Comparison of ENCODE assay signal across 27 cellular contexts in genomic region chr11:130720232-130720787, GRCh38.
DNase-seq lines count a peak whose midpoint lies in the region; ATAC-seq and TF ChIP-seq lines count a peak whose summit lies in the region.
"Had no signal": no experiment of that assay in that cellular context is flagged by ENCODE, and none has a peak within 500 bp of the region (broad histone marks: within the 10 kb centered on the region; RNA-seq: fewer than 3 reads in every experiment).

No MANE protein-coding gene starts in this region.

- H3K4me1 Mint-ChIP-seq in GM23338 (no peaks in the 10 kb centered on the region), progenitor cell of endocrine pancreas (ENCODE audit: low read depth) (peaks cover 8% of the 10 kb centered on the region)
- H3K4me1 Mint-ChIP-seq: activated B cell treated with CpG ODN at 0.5 μM for 24 hours; activated naive CD4-positive, alpha-beta T cell treated with anti-CD3 and anti-CD28 coated beads, Interleukin-2, amount 50 U/mL, for 24 hours; activated T-helper 17 cell treated with anti-CD3 and anti-CD28 coated beads, Interleukin-2, amount 50 U/mL, for 72 hours; central memory CD8-positive, alpha-beta T cell; natural killer cell had no signal

- H3F3A ChIP-seq in GM23338 (replicated peaks; ENCODE audit: low read depth): no peaks in the 10 kb centered on the region

- no peaks in the 10 kb centered on the region for H3K9me2 ChIP-seq in GM23338 (ENCODE audit: insufficient read depth)

- DNase-seq in GM23338 (ENCODE audit: low spot score) (no peak), astrocyte of the hippocampus (ENCODE audit: low read depth, low spot score) (peak; percentile 64), kidney tubule cell (ENCODE audit: low spot score) (peak; percentile 62), progenitor cell of endocrine pancreas (ENCODE audit: low spot score, unreplicated experiment) (no peak), hypothalamus (lab: John Stamatoyannopoulos, UW) (no peak), prostate gland (ENCODE audit: low spot score) (no peak), Ammon's horn (ENCODE audit: low spot score) (no peak)
- DNase-seq: activated B cell treated with CpG ODN at 0.5 μM for 24 hours; activated CD4-positive, alpha-beta T cell treated with anti-CD3 and anti-CD28 coated beads, Interleukin-2, amount 50 U/mL, for 48 hours; activated CD8-positive, alpha-beta memory T cell treated with anti-CD3 and anti-CD28 coated beads, Interleukin-2, amount 50 U/mL, for 4 hours; aorta; HCEC 1CT; left ventricle myocardium inferior; midbrain; natural killer cell; NCI-H1105; NCI-H2081 treated with DMSO at 0.1 percent for 48 hours; PC-3; SHP77; sigmoid colon; stimulated activated CD8-positive, alpha-beta memory T cell treated with anti-CD3 and anti-CD28 coated beads, Interleukin-4, amount 100 ng/mL, for 48 hours had no signal

- no peak overlapping the region for H3K4me3 Mint-ChIP-seq in GM23338
- no peak overlapping the region for H3K4me3 Mint-ChIP-seq in progenitor cell of endocrine pancreas (ENCODE audit: low read depth)
- H3K4me3 Mint-ChIP-seq: activated B cell treated with CpG ODN at 0.5 μM for 24 hours; activated naive CD4-positive, alpha-beta T cell treated with anti-CD3 and anti-CD28 coated beads, Interleukin-2, amount 50 U/mL, for 24 hours; activated T-helper 17 cell treated with anti-CD3 and anti-CD28 coated beads, Interleukin-2, amount 50 U/mL, for 72 hours; central memory CD8-positive, alpha-beta T cell; natural killer cell had no signal

- H3K36me3 Mint-ChIP-seq in GM23338 (ENCODE audit: low read depth): no peaks in the 10 kb centered on the region
- H3K36me3 Mint-ChIP-seq in progenitor cell of endocrine pancreas (ENCODE audit: insufficient read depth): no peaks in the 10 kb centered on the region
- H3K36me3 Mint-ChIP-seq: activated naive CD4-positive, alpha-beta T cell treated with anti-CD3 and anti-CD28 coated beads, Interleukin-2, amount 50 U/mL, for 24 hours; natural killer cell had no signal

- no peak overlapping the region for H3K27ac Mint-ChIP-seq in GM23338
- peak overlapping the region; percentile 97 for H3K27ac Mint-ChIP-seq in progenitor cell of endocrine pancreas
- H3K27ac Mint-ChIP-seq: activated B cell treated with CpG ODN at 0.5 μM for 24 hours; activated naive CD4-positive, alpha-beta T cell treated with anti-CD3 and anti-CD28 coated beads, Interleukin-2, amount 50 U/mL, for 24 hours; activated T-helper 17 cell treated with anti-CD3 and anti-CD28 coated beads, Interleukin-2, amount 50 U/mL, for 72 hours; natural killer cell had no signal

- TF ChIP-seq CTCF in GM23338 (conservative IDR thresholded peaks at IDR 0.05; ENCODE audit: low read depth in 2 of 2) (no peak), progenitor cell of endocrine pancreas (IDR thresholded peaks at IDR 0.05; ENCODE audit: unreplicated experiment) (no peak), prostate gland (IDR thresholded peaks at IDR 0.05) (no peak)

- H3K27me3 ChIP-seq in GM23338 (ENCODE audit: insufficient read depth) (no peaks in the 10 kb centered on the region), prostate gland (replicated peaks; ENCODE audit: insufficient read depth) (no peaks in the 10 kb centered on the region)
- H3K27me3 ChIP-seq: BLaER1, sigmoid colon had no signal

- no peaks in the 10 kb centered on the region for H3K79me2 ChIP-seq in GM23338 (replicated peaks; ENCODE audit: insufficient read depth)
- H3K79me2 ChIP-seq: parathyroid adenoma had no signal

- H3K27ac ChIP-seq in GM23338 (ENCODE audit: low read depth): no peak overlapping the region
- no peak overlapping the region for H3K27ac ChIP-seq in prostate gland
- H3K27ac ChIP-seq: BLaER1, left ventricle myocardium inferior, parathyroid adenoma, sigmoid colon had no signal

- H3K4me3 ChIP-seq in GM23338 (no peak overlapping the region), prostate gland (no peak overlapping the region)
- H3K4me3 ChIP-seq: BLaER1, left ventricle myocardium inferior, sigmoid colon had no signal

- no peak for TF ChIP-seq POLR2A in prostate gland (IDR thresholded peaks at IDR 0.05)

- H3K9me3 Mint-ChIP-seq in GM23338 (no peaks in the 10 kb centered on the region), progenitor cell of endocrine pancreas (ENCODE audit: low read depth) (no peaks in the 10 kb centered on the region)
- H3K9me3 Mint-ChIP-seq: activated B cell treated with CpG ODN at 0.5 μM for 24 hours; activated naive CD4-positive, alpha-beta T cell treated with anti-CD3 and anti-CD28 coated beads, Interleukin-2, amount 50 U/mL, for 24 hours; activated T-helper 17 cell treated with anti-CD3 and anti-CD28 coated beads, Interleukin-2, amount 50 U/mL, for 72 hours; central memory CD8-positive, alpha-beta T cell; natural killer cell had no signal

- no peaks in the 10 kb centered on the region for H3K9me3 ChIP-seq in prostate gland
- H3K9me3 ChIP-seq: BLaER1, left ventricle myocardium inferior, sigmoid colon had no signal

- H3K36me3 ChIP-seq in GM23338 (ENCODE audit: insufficient read depth) (no peaks in the 10 kb centered on the region), prostate gland (no peaks in the 10 kb centered on the region)
- H3K36me3 ChIP-seq: BLaER1, left ventricle myocardium inferior, sigmoid colon had no signal

- H4K20me1 ChIP-seq in GM23338 (replicated peaks; ENCODE audit: insufficient read depth): no peaks in the 10 kb centered on the region
- H4K20me1 ChIP-seq: BLaER1 had no signal

- H3K4me1 ChIP-seq in GM23338 (ENCODE audit: insufficient read depth): no peaks in the 10 kb centered on the region
- no peaks in the 10 kb centered on the region for H3K4me1 ChIP-seq in prostate gland (replicated peaks)
- H3K4me1 ChIP-seq: parathyroid adenoma had no signal

- H3K4me2 ChIP-seq in GM23338: no peak overlapping the region
- H3K4me2 ChIP-seq: BLaER1 had no signal

- 86% methylated on average over 18 of the region's 19 CpGs for WGBS in prostate gland

- intact Hi-C loops in prostate gland (cut with DNase I): no loop called here

- peaks cover 3% of the 10 kb centered on the region for H3K27me3 Mint-ChIP-seq in GM23338 (ENCODE audit: insufficient read depth, low read depth, poor library complexity)
- H3K27me3 Mint-ChIP-seq in progenitor cell of endocrine pancreas: peaks cover 23% of the 10 kb centered on the region

- 0 out of 2 replicates have a peak overlapping the region, but pooled peaks have one; percentile 76 for H2AFZ ChIP-seq in GM23338
- H2AFZ ChIP-seq: parathyroid adenoma had no signal

- ATAC-seq in GM23338 (no peak), HG02610 (IDR thresholded peaks at IDR 0.05; ENCODE audit: unreplicated experiment) (no peak)
- ATAC-seq: activated T-helper 17 cell treated with anti-CD3 and anti-CD28 coated beads, Interleukin-2, amount 50 U/mL, for 72 hours; PC-3 had no signal

TF ChIP-seq in GM23338, 12 proteins besides CTCF, POLR2A, EP300 and RAD21 (continues in another document):
- TF ChIP-seq CREB1 (CRISPR knock-in tag; IDR thresholded peaks at IDR 0.05; ENCODE audit: low read depth) (no peak), EZH2phosphoT487 (IDR thresholded peaks at IDR 0.05; ENCODE audit: unreplicated experiment) (no peak), JUNB (IDR thresholded peaks at IDR 0.05; ENCODE audit: unreplicated experiment) (no peak), EZH2 (IDR thresholded peaks at IDR 0.05; ENCODE audit: low read depth, unreplicated experiment) (no peak)

Comparison
In these comparisons a context has a peak if more than half of its experiments do, and no peak if none do; other contexts are left out.
1. DNase-seq: peak in astrocyte of the hippocampus (single experiment) and kidney tubule cell (single experiment); none in GM23338 (single experiment), progenitor cell of endocrine pancreas (single experiment), hypothalamus (0 of 51), prostate gland (single experiment) and Ammon's horn (single experiment).